In genomic region chr6:111260570-111261298, GRCh38 we compare ENCODE assay signal across 8 cellular contexts.
DNase-seq lines count a peak whose midpoint lies in the region; ATAC-seq, FAIRE-seq and TF ChIP-seq lines count a peak whose summit lies in the region.

No MANE protein-coding gene starts in this region.

- POLR2A ChIA-PET in GM10248 (lab: Yijun Ruan, JAX) = no interaction called here

- no peak for FAIRE-seq in bronchial epithelial cell (lab: Jason Lieb, UNC)

- no peak overlapping the region for H3K27ac ChIP-seq in neural cell (ENCODE audit: low read length)

- no peak overlapping the region for H3K9ac ChIP-seq in neural cell (ENCODE audit: low read length)

- no peaks in the 10 kb centered on the region for H4K20me1 ChIP-seq in neural cell (ENCODE audit: insufficient read depth)

- H3F3A ChIP-seq in neural cell (ENCODE audit: insufficient read depth, low read length, poor library complexity, severe bottlenecking) = no peaks in the 10 kb centered on the region

- TF ChIP-seq RAD21 in neural cell (conservative IDR thresholded peaks at IDR 0.05) = no peak

- H3K36me3 ChIP-seq in MG63 (peaks cover 11% of the 10 kb centered on the region), bronchial epithelial cell (ENCODE audit: control insufficient read depth, insufficient read depth, low read length) (peaks cover 1% of the 10 kb centered on the region), neural cell (ENCODE audit: insufficient read depth, low read length) (no peaks in the 10 kb centered on the region)

- DNase-seq in EH (ENCODE audit: low read depth) (peak; percentile 26), MG63 (peak; percentile 10), bronchial epithelial cell (ENCODE audit: low read depth) (peak; percentile 81), GM10248 (ENCODE audit: extremely low spot score) (no peak), posterior vena cava (ENCODE audit: low spot score) (no peak), GM13977 (ENCODE audit: low spot score) (no peak)

- no peaks in the 10 kb centered on the region for H3K9me2 ChIP-seq in neural cell (ENCODE audit: insufficient read depth, low read length)

- CTCF ChIA-PET in GM10248 (lab: Yijun Ruan, JAX) = interaction anchor here (2.7 kb wide), 1 partner anchor 11 kb away, joined by 30 read pairs; no protein-coding TSS in a partner anchor

- no peak for ATAC-seq in HG03469 (IDR thresholded peaks at IDR 0.05; ENCODE audit: unreplicated experiment)

- TF ChIP-seq CTCF in bronchial epithelial cell (IDR thresholded peaks at IDR 0.05; ENCODE audit: insufficient read depth, low read length, severe bottlenecking) = no peak
- TF ChIP-seq CTCF in neural cell (IDR thresholded peaks at IDR 0.05; ENCODE audit: poor library complexity, severe bottlenecking) = no peak
- no peak for TF ChIP-seq CTCF in GM10248 (IDR thresholded peaks at IDR 0.05; ENCODE audit: control extremely low read depth, extremely low read depth, low read depth, missing control alignments)
- no peak for TF ChIP-seq CTCF in GM13977 (IDR thresholded peaks at IDR 0.05; ENCODE audit: extremely low read depth, insufficient read depth, missing control alignments)

- no peak for TF ChIP-seq EP300 in neural cell (conservative IDR thresholded peaks at IDR 0.05; ENCODE audit: poor library complexity, severe bottlenecking)

- no peak overlapping the region for H3K4me2 ChIP-seq in neural cell (ENCODE audit: low read length)

- no peak overlapping the region for H2AFZ ChIP-seq in neural cell (ENCODE audit: low read depth, low read length)

- H3K4me3 ChIP-seq in MG63 (no peak overlapping the region), bronchial epithelial cell (ENCODE audit: low read depth, low read length) (peak overlapping the region; percentile 52), neural cell (ENCODE audit: low read length) (peak overlapping the region; percentile 89)

- H3K9me3 ChIP-seq in MG63 (no peaks in the 10 kb centered on the region), neural cell (ENCODE audit: low read length) (no peaks in the 10 kb centered on the region)

- H3K27me3 ChIP-seq in MG63 (no peaks in the 10 kb centered on the region), bronchial epithelial cell (ENCODE audit: control insufficient read depth, insufficient read depth, low read length) (no peaks in the 10 kb centered on the region), neural cell (ENCODE audit: insufficient read depth, low read depth, low read length) (no peaks in the 10 kb centered on the region)

- in situ Hi-C loops in GM13977 (cut with MboI; ENCODE audit: low pct_unique_long_range_greater_than_20kb, low sequenced_read_pairs, unreplicated experiment) = loop anchor here (10.0 kb wide), 1 partner anchor 214 kb away; no protein-coding TSS in a partner anchor

- intact Hi-C loops in posterior vena cava (cut with DNase I) = loop anchor here in 1 of 2 donors (10.0 kb wide), 1 partner anchor 384 kb away; no protein-coding TSS in a partner anchor

- H3K79me2 ChIP-seq in neural cell (replicated peaks; ENCODE audit: insufficient read depth, low read length) = peaks cover 18% of the 10 kb centered on the region

TF ChIP-seq in neural cell, 6 proteins besides CTCF, POLR2A, EP300 and RAD21:
- TF ChIP-seq EZH2 (IDR thresholded peaks at IDR 0.05; ENCODE audit: borderline replicate concordance, insufficient read depth, low read length, poor library complexity, severe bottlenecking) (no peak), SMC3 (conservative IDR thresholded peaks at IDR 0.05; ENCODE audit: poor library complexity) (no peak), POLR2AphosphoS5 (IDR thresholded peaks at IDR 0.05) (no peak), TAF1 (IDR thresholded peaks at IDR 0.05; ENCODE audit: low read depth) (no peak), REST (IDR thresholded peaks at IDR 0.05; ENCODE audit: borderline replicate concordance) (no peak), MXI1 (conservative IDR thresholded peaks at IDR 0.05; ENCODE audit: poor library complexity, severe bottlenecking) (no peak)

Comparison
In these comparisons a context has a peak if more than half of its experiments do, and no peak if none do; other contexts are left out.
1. DNase-seq: peak in EH (single experiment), MG63 (single experiment) and bronchial epithelial cell (single experiment); none in GM10248 (single experiment), posterior vena cava (single experiment) and GM13977 (single experiment).